In the genomic region with DNA sequence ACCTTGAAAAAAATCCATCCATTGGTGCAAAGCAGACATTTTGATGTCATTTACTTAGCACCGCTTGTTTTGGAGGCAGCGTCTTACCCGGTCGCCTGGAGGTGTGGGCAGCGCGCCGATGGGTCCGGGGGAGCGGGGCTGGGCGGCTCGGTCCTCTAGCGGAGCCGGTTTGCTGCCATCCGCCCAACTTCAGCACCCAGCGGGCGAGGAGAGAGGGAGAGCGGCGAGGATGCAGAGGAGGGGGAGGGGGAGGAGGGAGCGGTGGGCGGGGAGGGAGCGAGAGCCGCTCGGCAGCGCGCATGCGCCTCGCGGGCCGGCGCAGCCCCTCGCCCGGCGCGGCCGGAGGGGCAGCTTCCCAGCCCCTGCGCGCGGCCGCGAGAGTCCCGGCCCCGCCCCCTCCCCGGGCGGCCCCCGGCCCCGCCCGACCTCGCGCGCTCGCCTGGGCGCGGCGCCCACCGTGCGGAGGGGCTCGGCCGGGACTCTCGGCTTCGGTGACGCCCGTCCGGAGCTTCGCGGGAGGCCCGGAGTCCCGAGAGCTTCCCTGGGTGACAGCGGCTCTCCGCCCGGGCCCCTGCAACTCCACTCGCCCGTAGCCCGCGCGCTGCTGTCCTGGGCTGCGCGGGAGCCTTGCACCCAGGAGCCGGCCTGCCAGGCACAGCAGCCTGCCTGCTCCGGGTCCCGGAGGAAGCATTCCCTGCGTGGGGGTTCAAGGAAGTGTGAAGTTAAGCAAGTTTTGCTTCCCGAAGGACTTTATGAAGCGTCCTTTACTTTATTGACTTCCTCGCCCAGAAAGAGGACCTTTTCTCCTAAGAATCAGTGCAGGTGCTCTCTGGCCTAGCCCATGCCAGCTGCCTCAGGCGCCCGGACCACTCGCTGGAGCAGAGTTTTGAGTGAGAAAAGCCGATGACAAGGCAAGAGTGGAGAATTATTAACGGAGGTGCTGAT, we compare ENCODE assay signal across 8 cellular contexts. TPM values are rescaled to one million over a fixed set of nuclear protein-coding genes. Genes with fewer than 3 reads are reported as not detected.
A peak's percentile ranks its signal among the peaks of the same experiment; 100 is the strongest.
DNase-seq lines count a peak whose midpoint lies in the region; ATAC-seq, FAIRE-seq and TF ChIP-seq lines count a peak whose summit lies in the region.

A gene with protein sequence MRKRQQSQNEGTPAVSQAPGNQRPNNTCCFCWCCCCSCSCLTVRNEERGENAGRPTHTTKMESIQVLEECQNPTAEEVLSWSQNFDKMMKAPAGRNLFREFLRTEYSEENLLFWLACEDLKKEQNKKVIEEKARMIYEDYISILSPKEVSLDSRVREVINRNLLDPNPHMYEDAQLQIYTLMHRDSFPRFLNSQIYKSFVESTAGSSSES (minus strand): TSS at position 246 of the 945 bp plus-strand sequence. CDS start 87,264 bp downstream, outside the sequence.

- H3K27me3 ChIP-seq in HUES6 (ENCODE audit: control insufficient read depth, insufficient read depth, low read length), result peaks cover 44% of the 10 kb centered on the region
- peaks cover 28% of the 10 kb centered on the region for H3K27me3 ChIP-seq in keratinocyte (ENCODE audit: control insufficient read depth, extremely low read depth, insufficient read depth, low read length)
- H3K27me3 ChIP-seq in small intestine (ENCODE audit: control insufficient read depth in 2 of 2, insufficient read depth in 2 of 2, low read length in 2 of 2), result peaks cover 3 to 4% of the 10 kb centered on the region in 2 donors

- dilution Hi-C loops in keratinocyte (cut with MboI; ENCODE audit: extremely low pct_ligation_motif_present, low sequenced_read_pairs), result no loop called here

- no peaks in the 10 kb centered on the region; the same call in 1 of the 2 replicates for H3K4me1 ChIP-seq in HUES6 (ENCODE audit: control insufficient read depth, insufficient read depth, low read length)
- H3K4me1 ChIP-seq in keratinocyte (ENCODE audit: control insufficient read depth, extremely low read depth, insufficient read depth, low read length), result peaks cover 10% of the 10 kb centered on the region
- peaks cover 0 to 2% of the 10 kb centered on the region in 2 donors for H3K4me1 ChIP-seq in small intestine (ENCODE audit: control insufficient read depth in 2 of 2, insufficient read depth in 1 of 2, low read depth in 1 of 2, low read length in 1 of 2)

- no peaks in the 10 kb centered on the region for H3K79me2 ChIP-seq in keratinocyte (ENCODE audit: control insufficient read depth, insufficient read depth, low read length)

- H3K9ac ChIP-seq in HUES6 (ENCODE audit: low read length) (peak within 1 kb of the TSS; percentile 58), SK-N-MC (ENCODE audit: insufficient read length) (peak within 1 kb of the TSS; percentile 53), keratinocyte (ENCODE audit: control insufficient read depth, extremely low read depth, insufficient read depth, low read length) (peak within 1 kb of the TSS; percentile 15)

- H3K9me1 ChIP-seq in keratinocyte (ENCODE audit: control insufficient read depth, extremely low read depth, insufficient read depth, low read length), result no peaks in the 10 kb centered on the region

- FAIRE-seq in keratinocyte (lab: Jason Lieb, UNC), result no peak
- no peak for FAIRE-seq in small intestine (lab: Jason Lieb, UNC)

- no peaks in the 10 kb centered on the region for H4K20me1 ChIP-seq in keratinocyte (ENCODE audit: control insufficient read depth, extremely low read depth, insufficient read depth, low read length)

- peak; percentile 62 for ATAC-seq in GM21381 (IDR thresholded peaks at IDR 0.05; ENCODE audit: unreplicated experiment)

- no peak within 1 kb of the TSS for H3K27ac ChIP-seq in HUES6 (ENCODE audit: low read depth, low read length)
- no peak within 1 kb of the TSS for H3K27ac ChIP-seq in SK-N-MC
- no peak within 1 kb of the TSS for H3K27ac ChIP-seq in keratinocyte (ENCODE audit: control insufficient read depth, insufficient read depth, low read length)
- H3K27ac ChIP-seq in small intestine (ENCODE audit: low read depth in 1 of 2, low read length in 1 of 2), result no peak within 1 kb of the TSS

- H3K4me3 ChIP-seq in HUES6 (ENCODE audit: low read depth, low read length) (peak within 1 kb of the TSS; percentile 93), SK-N-MC (peak within 1 kb of the TSS; percentile 97), keratinocyte (ENCODE audit: control insufficient read depth in 2 of 3, extremely low read depth in 1 of 3, insufficient read depth in 2 of 3, low read depth in 1 of 3, low read length in 3 of 3) (peak within 1 kb of the TSS; percentile 44 to 75 (median 70)), small intestine (ENCODE audit: low read depth in 1 of 2, low read length in 2 of 2) (peak within 1 kb of the TSS; percentile 43 to 57)

- H3K9me3 ChIP-seq in HUES6 (ENCODE audit: control insufficient read depth, insufficient read depth, low read depth, low read length) (0 out of 2 replicates have a peak, but pooled peaks cover 3% of the 10 kb centered on the region), SK-N-MC (ENCODE audit: low read depth, low read length) (no peaks in the 10 kb centered on the region; the same call in 1 of the 2 replicates), keratinocyte (ENCODE audit: control insufficient read depth, low read depth, low read length) (no peaks in the 10 kb centered on the region), small intestine (ENCODE audit: control insufficient read depth, low read depth) (no peaks in the 10 kb centered on the region)

- WGBS in small intestine, 3 donors, result 3 to 6% (median 3%) methylated on average over 38 to 89 of the region's 89 CpGs

- H3K36me3 ChIP-seq in HUES6 (ENCODE audit: control insufficient read depth, insufficient read depth, low read length), result no peaks in the 10 kb centered on the region
- H3K36me3 ChIP-seq in SK-N-MC (ENCODE audit: insufficient read depth, low read length), result no peaks in the 10 kb centered on the region
- H3K36me3 ChIP-seq in keratinocyte (ENCODE audit: control insufficient read depth in 2 of 2, extremely low read depth in 1 of 2, insufficient read depth in 2 of 2, low read length in 2 of 2), result no peaks in the 10 kb centered on the region
- no peaks in the 10 kb centered on the region for H3K36me3 ChIP-seq in small intestine (ENCODE audit: control insufficient read depth in 2 of 2, insufficient read depth in 2 of 2, low read length in 2 of 2)

- DNase-seq in D341Med (ENCODE audit: low spot score) (peak; percentile 96), SK-N-MC (ENCODE audit: low read depth, low spot score) (no peak), cerebellum (ENCODE audit: low spot score) (peak; percentile 92), keratinocyte (ENCODE audit: low read depth, low spot score) (no peak), small intestine (peak; percentile 8)
- no peak for DNase-seq in activated CD4-positive, CD25-positive, alpha-beta regulatory T cell (lab: John Stamatoyannopoulos, UW)

- peak within 1 kb of the TSS; percentile 90 for H3K4me2 ChIP-seq in keratinocyte (ENCODE audit: control insufficient read depth, extremely low read depth, insufficient read depth, low read depth, low read length)

- peak within 1 kb of the TSS; percentile 68 for H2AFZ ChIP-seq in keratinocyte (ENCODE audit: control insufficient read depth, low read length)

- TF ChIP-seq CTCF in keratinocyte (optimal IDR thresholded peaks at IDR 0.05 in 1 of 3, IDR thresholded peaks at IDR 0.05 in 1 of 3, conservative IDR thresholded peaks at IDR 0.05 in 1 of 3; ENCODE audit: extremely low read depth in 1 of 3, insufficient read depth in 2 of 3, low read length in 3 of 3), result no peak

RNA-seq across cellular contexts. Expression of the gene that starts here (rescaled TPM):
- 60.7 TPM for total RNA-seq in cerebellum
- polyA plus RNA-seq in keratinocyte, result 0.10 to 0.22 TPM (median 0.14 TPM) in 3 replicates
- 0.35 TPM for polyA plus RNA-seq in keratinocyte (2011; ENCODE audit: low read depth)
- 0.16 and 0.22 TPM in 2 replicates for polyA plus RNA-seq in keratinocyte (2011; cell fraction: cytosol; rRNA removed)
- 0.15 and 0.19 TPM in 2 replicates for polyA plus RNA-seq in keratinocyte (2011; cell fraction: nucleus; rRNA removed)
- polyA plus RNA-seq in keratinocyte (2012; ENCODE audit: low replicate concordance), result 0.10 and 0.19 TPM in 2 replicates
- 0.10 to 0.13 TPM in 2 of 3 replicates, not detected in the other for polyA minus RNA-seq in keratinocyte
- not detected for polyA minus RNA-seq in keratinocyte (2011; cell fraction: cytosol; rRNA and poly(A)+ RNA removed)
- 0.21 and 0.23 TPM in 2 replicates for polyA minus RNA-seq in keratinocyte (2011; cell fraction: nucleus; rRNA and poly(A)+ RNA removed)
- polyA plus RNA-seq in small intestine, result under 1 TPM in 2 of 3 donors, not detected in 1; under 0.01 to 0.15 TPM

Comparison
In these comparisons a context has a peak if more than half of its experiments do, and no peak if none do; other contexts are left out.
1. Peak in DNase-seq and H3K4me3 ChIP-seq in small intestine; RNA of the gene not detected or under 1 TPM.
2. DNase-seq: peak in D341Med (single experiment) and cerebellum (single experiment); none in SK-N-MC (single experiment), keratinocyte (single experiment) and activated CD4-positive, CD25-positive, alpha-beta regulatory T cell (0 of 4).
3. Peak in every context shown above with its lines, with median percentiles within 50 percentile points of each other: H3K4me3 ChIP-seq and H3K9ac ChIP-seq.